8 cellular contexts compared by ENCODE assay signal in the genomic region with DNA sequence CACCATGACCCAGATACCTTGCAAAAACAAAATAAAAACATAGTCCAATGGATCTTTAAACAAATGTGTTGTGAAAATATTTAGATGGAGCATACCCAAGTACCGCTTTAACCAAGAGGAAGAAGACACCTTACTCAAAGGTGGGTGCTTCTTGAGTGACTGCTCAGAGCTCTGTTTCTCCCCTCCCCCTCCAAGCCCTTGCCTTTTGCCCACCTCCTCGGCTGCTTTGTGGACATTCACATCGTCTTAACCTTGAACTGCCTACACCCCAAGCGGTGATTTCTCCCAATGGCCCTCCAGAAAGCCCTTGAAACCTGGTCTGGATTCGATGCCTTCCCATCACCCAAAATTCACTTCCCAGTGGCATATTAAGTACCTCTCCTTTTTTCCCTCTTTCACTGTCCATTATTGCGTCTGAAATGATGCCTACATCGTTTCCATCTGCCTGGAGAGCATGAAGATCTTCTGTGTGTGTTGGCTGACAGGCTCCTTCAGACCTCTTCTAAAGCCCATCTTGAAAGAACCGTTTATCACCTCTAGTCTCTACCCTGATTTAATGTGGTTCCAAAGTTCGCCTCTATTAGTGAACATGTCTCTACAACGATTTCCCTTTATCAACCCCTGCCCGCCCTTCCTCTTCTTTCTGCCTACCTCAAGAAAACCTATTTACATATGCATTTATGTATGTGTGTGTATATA. TPM values are rescaled to one million over a fixed set of nuclear protein-coding genes. Genes with fewer than 3 reads are reported as not detected.
DNase-seq lines count a peak whose midpoint lies in the region; ATAC-seq and TF ChIP-seq lines count a peak whose summit lies in the region.

No MANE protein-coding gene starts in this region.

- no peak for TF ChIP-seq POLR2A in esophagus squamous epithelium (IDR thresholded peaks at IDR 0.05)

- no peaks in the 10 kb centered on the region for H3K27me3 ChIP-seq in HAP-1 (ENCODE audit: low read depth)
- H3K27me3 ChIP-seq in NT2/D1 (ENCODE audit: insufficient read depth, insufficient read length), result peaks cover 18% of the 10 kb centered on the region
- peaks cover 0 to 23% (median 0%) of the 10 kb centered on the region in 4 donors for H3K27me3 ChIP-seq in esophagus squamous epithelium

- TF ChIP-seq CTCF in esophagus squamous epithelium (IDR thresholded peaks at IDR 0.05), result no peak

- in situ Hi-C loops in HAP-1 (cut with MboI; ENCODE audit: low sequenced_read_pairs), result no loop called here

- no peak overlapping the region for H3K9ac ChIP-seq in NT2/D1 (ENCODE audit: insufficient read length, low read depth)

- H3K9me3 ChIP-seq in HAP-1 (no peaks in the 10 kb centered on the region), NT2/D1 (ENCODE audit: insufficient read depth, low read length) (no peaks in the 10 kb centered on the region), esophagus squamous epithelium (no peaks in the 10 kb centered on the region)

- H3K4me3 ChIP-seq in HAP-1, result peak overlapping the region; percentile 53
- peak overlapping the region; percentile 4 for H3K4me3 ChIP-seq in NT2/D1 (ENCODE audit: insufficient read length, low read depth)
- peak overlapping the region in 3 of 4 donors; percentile 48 to 71 (median 63) for H3K4me3 ChIP-seq in esophagus squamous epithelium

- H3K4me1 ChIP-seq in HAP-1 (peaks cover 8% of the 10 kb centered on the region), NT2/D1 (ENCODE audit: insufficient read depth, insufficient read length) (no peaks in the 10 kb centered on the region), esophagus squamous epithelium (peaks cover 6 to 32% (median 9%) of the 10 kb centered on the region in 3 donors)

- WGBS in esophagus squamous epithelium, 2 donors, result 56 to 63% methylated on average over 11 of the region's 11 CpGs

- H3K36me3 ChIP-seq in HAP-1 (replicated peaks) (no peaks in the 10 kb centered on the region), NT2/D1 (ENCODE audit: insufficient read depth, insufficient read length, low read length) (no peaks in the 10 kb centered on the region), esophagus squamous epithelium (no peaks in the 10 kb centered on the region)

- no peak for ATAC-seq in GM18909 (IDR thresholded peaks at IDR 0.05; ENCODE audit: poor library complexity, unreplicated experiment)

- DNase-seq in HAP-1 (ENCODE audit: low spot score in 2 of 2) (no peak), NT2/D1 (ENCODE audit: low read depth, low spot score) (no peak), esophagus squamous epithelium (lab: John Stamatoyannopoulos, UW) (no peak), retina (peak; percentile 39), NCI-H2196 (lab: John Stamatoyannopoulos, UW; ENCODE audit: unreplicated experiment) (no peak), OCI-M1 (lab: John Stamatoyannopoulos, UW) (no peak), UCSD-AML1 (lab: John Stamatoyannopoulos, UW; ENCODE audit: unreplicated experiment) (no peak)

- intact Hi-C loops in esophagus squamous epithelium (cut with DNase I), result no loop called here

- H3K27ac ChIP-seq in esophagus squamous epithelium, result peak overlapping the region in 3 of 4 donors; percentile 34 to 79 (median 65)

RNA-seq across cellular contexts. Expression of gene GPRIN3, which starts 1.0 kb away (rescaled TPM):
- 1 to 10 TPM in 3 of 4 donors, under 1 TPM in 1; 0.83 to 4.2 (median 1.9) TPM for total RNA-seq in esophagus squamous epithelium

Comparison
In these comparisons a context has a peak if more than half of its experiments do, and no peak if none do; other contexts are left out.
1. H3K4me3 ChIP-seq: peak in every context shown above with its lines; median percentile 63 in esophagus squamous epithelium; 53 in HAP-1; 4 in NT2/D1.